ENCODE assay signal across 7 cellular contexts in the genomic region with DNA sequence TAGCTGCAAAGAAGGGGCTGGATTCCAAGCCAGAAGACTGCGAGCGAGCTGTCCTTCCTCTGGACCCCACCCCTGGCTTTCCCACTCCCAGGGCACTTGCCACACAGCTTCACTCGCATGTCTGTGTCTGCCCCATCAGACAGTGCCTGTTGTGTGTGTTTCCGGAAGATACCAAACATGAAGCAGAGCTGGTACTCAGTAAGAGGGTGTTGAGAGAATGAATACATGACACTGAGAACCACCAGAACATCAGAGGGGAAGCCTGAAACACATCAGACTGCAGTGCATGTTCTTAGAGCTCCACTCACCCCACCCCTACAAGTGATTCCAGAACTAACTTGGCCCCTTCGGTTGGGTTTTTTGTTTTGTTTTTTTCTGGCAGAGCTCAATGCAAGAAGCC.
"Had no signal": no experiment of that assay in that cellular context is flagged by ENCODE, and none has a peak within 500 bp of the region (broad histone marks: within the 10 kb centered on the region; RNA-seq: fewer than 3 reads in every experiment).

No MANE protein-coding gene starts in this region.

- H3K4me3 ChIP-seq: GM23248, HAP-1 had no signal

- H3K27ac ChIP-seq: GM23248 had no signal

- H3K4me1 ChIP-seq: HAP-1 had no signal

- DNase-seq: GM23248, GOT3, H7, HFFc6, IMR-90 had no signal

- H3K9me3 Mint-ChIP-seq: HFFc6 had no signal

- H3K9me3 ChIP-seq: HAP-1 had no signal

- H3K36me3 ChIP-seq: HAP-1 had no signal

- H3K27ac Mint-ChIP-seq: HFFc6 had no signal

- ATAC-seq: HCT116 had no signal

- H3K4me3 Mint-ChIP-seq: HFFc6 had no signal
